4 cellular contexts compared by ENCODE assay signal in the genomic region with DNA sequence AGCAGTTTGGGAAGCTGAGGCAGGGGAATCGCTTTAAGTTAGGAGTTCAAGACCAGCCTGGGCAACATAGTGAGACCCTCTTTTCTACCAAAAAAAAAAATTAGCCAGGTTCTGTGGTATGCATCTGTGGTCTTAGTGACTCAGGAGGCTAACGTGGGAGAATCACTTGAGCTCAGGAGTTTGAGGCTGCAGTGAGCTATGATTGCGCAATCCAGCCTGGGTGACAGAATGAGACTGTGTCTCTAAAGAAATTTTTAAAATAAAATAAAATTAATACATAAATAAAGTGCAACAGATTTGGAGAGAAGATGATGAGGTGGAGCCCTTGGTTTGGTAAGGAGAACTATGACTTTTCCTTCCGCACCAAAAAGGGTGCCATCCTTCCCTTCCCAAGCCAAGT.
TF ChIP-seq lines count a peak whose summit lies in the region.

No MANE protein-coding gene starts in this region.

TF ChIP-seq in A549, 52 proteins besides CTCF, POLR2A, EP300 and RAD21:
- TF ChIP-seq FOSL2 (IDR thresholded peaks at IDR 0.05) (no peak), FOSL2 (CRISPR knock-in tag; IDR thresholded peaks at IDR 0.05) (no peak), NR3C1 (IDR thresholded peaks at IDR 0.05) (no peak), PHF8 (IDR thresholded peaks at IDR 0.05; ENCODE audit: borderline replicate concordance, low read depth) (no peak), MAFK (IDR thresholded peaks at IDR 0.05; ENCODE audit: partially characterized antibody) (no peak), ZNF302 (CRISPR knock-in tag; IDR thresholded peaks at IDR 0.05) (no peak), CEBPB (IDR thresholded peaks at IDR 0.05) (peak; percentile 25 to 34; a peak in 1 of 4 replicates), CBX8 (IDR thresholded peaks at IDR 0.05) (no peak)

TF ChIP-seq in IMR-90, 13 proteins besides CTCF, POLR2A, EP300 and RAD21:
- TF ChIP-seq MAZ (IDR thresholded peaks at IDR 0.05; ENCODE audit: borderline replicate concordance, low read depth, low read length) (no peak), CEBPB (IDR thresholded peaks at IDR 0.05; ENCODE audit: low read depth, low read length) (peak; percentile 82)

TF ChIP-seq in H1, 55 proteins besides CTCF, POLR2A, EP300 and RAD21:
- no peak for TF ChIP-seq CTBP2 (IDR thresholded peaks at IDR 0.05; ENCODE audit: borderline replicate concordance, insufficient read depth, insufficient read length, low read length)
- TF ChIP-seq TAF1 (IDR thresholded peaks at IDR 0.05; ENCODE audit: low read depth, low read length) = no peak
- TF ChIP-seq SP1 (IDR thresholded peaks at IDR 0.05; ENCODE audit: low read depth, low read length) = no peak
- TF ChIP-seq CEBPB (IDR thresholded peaks at IDR 0.05; ENCODE audit: low read depth, low read length) = peak; percentile 93
TF ChIP-seq in H1: peak in this region for 1.

TF ChIP-seq in GM12891, 5 proteins besides CTCF, POLR2A, EP300 and RAD21:
- TF ChIP-seq POLR2AphosphoS5 (IDR thresholded peaks at IDR 0.05; ENCODE audit: low read depth, low read length) (no peak), SPI1 (IDR thresholded peaks at IDR 0.05; ENCODE audit: low read depth, low read length) (no peak), PAX5 (IDR thresholded peaks at IDR 0.05; ENCODE audit: insufficient read depth, low read length, severe bottlenecking) (no peak)
